ENCODE assay signal across 12 cellular contexts in genomic region chr16:1051446-1051845, GRCh38. TPM values are rescaled to one million over a fixed set of nuclear protein-coding genes. Genes with fewer than 3 reads are reported as not detected.
"Had no signal": no experiment of that assay in that cellular context is flagged by ENCODE, and none has a peak within 500 bp of the region (broad histone marks: within the 10 kb centered on the region; RNA-seq: fewer than 3 reads in every experiment).

No MANE protein-coding gene starts in this region.

- H3K27ac ChIP-seq: GM23248 had no signal

- DNase-seq: GM23248, GOT3, H7, H9, HCEC 1CT, HFFc6 had no signal

- H3K4me3 ChIP-seq: GM23248, GM23338, HAP-1 had no signal

- ATAC-seq: GM23338, HCT116 had no signal

- H3K9me3 ChIP-seq: HAP-1 had no signal

- H3K9ac ChIP-seq: GM23248 had no signal

- H3K36me3 ChIP-seq: HAP-1 had no signal

- H2AFZ ChIP-seq: GM23248, GM23338 had no signal

- FAIRE-seq: H1, H54 had no signal

- H3K4me2 ChIP-seq: GM23338 had no signal

RNA-seq across cellular contexts. Expression of gene SSTR5, which starts 21.1 kb away (rescaled TPM):
- total RNA-seq: GM23248, H4, HFFc6 had no signal
- polyA plus RNA-seq: GM23248 had no signal

RNA-seq across cellular contexts. Expression of gene C1QTNF8, which starts 44.6 kb away (rescaled TPM):
- total RNA-seq: GM23248, GM23338, H1, H4, H7, H9, HFFc6 had no signal
- polyA plus RNA-seq: GM23248, GM23338, H1 had no signal
